In the genomic region with DNA sequence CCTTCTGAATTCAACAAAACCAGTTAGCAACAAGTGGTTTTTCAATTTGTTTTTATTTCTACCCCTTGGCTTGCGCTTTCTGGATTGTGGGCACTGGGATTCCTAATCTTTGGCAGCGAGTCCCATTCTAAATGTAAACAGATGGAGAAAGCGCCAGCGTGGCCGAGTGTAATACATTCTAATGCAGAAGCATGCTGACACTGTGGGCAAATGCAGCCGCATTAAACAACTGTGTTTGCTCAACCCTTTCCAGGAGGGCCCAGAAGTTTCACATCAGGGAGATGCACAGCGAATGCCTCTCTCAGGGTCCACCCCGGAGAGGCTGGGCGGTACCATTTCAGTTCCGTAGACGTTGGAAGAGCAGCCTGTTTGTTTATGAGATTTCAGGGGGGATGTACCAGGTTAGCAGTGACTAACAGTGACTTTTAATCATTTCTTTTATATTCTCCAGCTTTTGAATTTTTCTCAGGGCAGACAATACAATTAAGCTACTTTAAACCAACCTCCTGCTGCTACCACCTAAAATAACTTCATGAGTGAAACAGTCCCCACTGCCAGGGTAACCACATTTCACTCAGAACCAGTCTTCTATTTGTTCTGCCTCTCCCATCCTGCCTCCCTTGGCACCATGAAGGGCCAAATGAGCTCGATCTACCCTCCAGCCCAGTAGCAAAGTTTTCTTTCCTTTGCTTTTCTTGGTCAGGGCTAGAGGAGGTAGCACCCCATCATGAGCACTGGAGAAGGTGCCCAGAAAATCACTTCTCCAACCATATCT, we compare ENCODE assay signal across 10 cellular contexts.
DNase-seq lines count a peak whose midpoint lies in the region; ATAC-seq and TF ChIP-seq lines count a peak whose summit lies in the region.
"Had no signal": no experiment of that assay in that cellular context is flagged by ENCODE, and none has a peak within 500 bp of the region (broad histone marks: within the 10 kb centered on the region; RNA-seq: fewer than 3 reads in every experiment).

No MANE protein-coding gene starts in this region.

- H3K36me3 ChIP-seq in BJ (ENCODE audit: control insufficient read depth, insufficient read depth, low read length): no peaks in the 10 kb centered on the region
- H3K36me3 ChIP-seq in naive thymus-derived CD4-positive, alpha-beta T cell (ENCODE audit: control insufficient read depth in 2 of 3, insufficient read depth in 3 of 3, low read length in 3 of 3): no peaks in the 10 kb centered on the region

- no peaks in the 10 kb centered on the region for H3K27me3 Mint-ChIP-seq in naive thymus-derived CD4-positive, alpha-beta T cell

- POLR2A ChIA-PET in BJ (lab: Charles Lee): no interaction called here
- POLR2A ChIA-PET in naive thymus-derived CD4-positive, alpha-beta T cell (lab: Charles Lee): interaction anchor here (1.0 kb wide), 1 partner anchor 16 kb away, joined by 4 read pairs; no protein-coding TSS in a partner anchor

- no peak overlapping the region for H3K4me3 Mint-ChIP-seq in naive thymus-derived CD4-positive, alpha-beta T cell

- intact Hi-C loops in naive thymus-derived CD4-positive, alpha-beta T cell (cut with micrococcal nuclease): no loop called here

- no peak overlapping the region for H3K4me3 ChIP-seq in BJ (ENCODE audit: low read depth, low read length)
- no peak overlapping the region for H3K4me3 ChIP-seq in naive thymus-derived CD4-positive, alpha-beta T cell (ENCODE audit: low read length)

- no peak for TF ChIP-seq CTCF in BJ (IDR thresholded peaks at IDR 0.05; ENCODE audit: insufficient read depth, low read depth, low read length)

- H3K27ac ChIP-seq in naive thymus-derived CD4-positive, alpha-beta T cell (ENCODE audit: low read depth, low read length): no peak overlapping the region

- H3K27ac Mint-ChIP-seq in naive thymus-derived CD4-positive, alpha-beta T cell: peak overlapping the region in 5 of 9 donors; percentile 10 to 91 (median 64)

- CTCF ChIA-PET in BJ (lab: Yijun Ruan, JAX): no interaction called here
- CTCF ChIA-PET in naive thymus-derived CD4-positive, alpha-beta T cell (lab: Charles Lee): interaction anchor here (0.6 kb wide), 1 partner anchor 112 kb away, joined by 4 read pairs; no protein-coding TSS in a partner anchor

- H3K4me1 ChIP-seq in naive thymus-derived CD4-positive, alpha-beta T cell (ENCODE audit: control insufficient read depth in 2 of 2, insufficient read depth in 2 of 2, low read length in 2 of 2): peaks cover 21 to 88% of the 10 kb centered on the region in 2 donors

- DNase-seq in BJ (ENCODE audit: low read depth): peak; percentile 70
- DNase-seq in HT1080 (ENCODE audit: low read depth): peak; percentile 33
- peak; percentile 95 for DNase-seq in astrocyte of the hippocampus (ENCODE audit: low read depth, low spot score)
- DNase-seq in naive thymus-derived CD4-positive, alpha-beta T cell: no peak
- no peak for DNase-seq in SIG-M5 (lab: John Stamatoyannopoulos, UW)
- no peak for DNase-seq in cerebellum (ENCODE audit: low spot score)
- DNase-seq in NCI-H187 treated with DMSO at 0.1 percent for 48 hours (lab: John Stamatoyannopoulos, UW): no peak
- DNase-seq: KBM-7, retina had no signal

- peaks cover 32 to 82% (median 66%) of the 10 kb centered on the region in 7 donors for H3K4me1 Mint-ChIP-seq in naive thymus-derived CD4-positive, alpha-beta T cell

- peaks cover 0 to 5% (median 0%) of the 10 kb centered on the region in 5 donors for H3K36me3 Mint-ChIP-seq in naive thymus-derived CD4-positive, alpha-beta T cell

- no peak for ATAC-seq in naive thymus-derived CD4-positive, alpha-beta T cell
- ATAC-seq in HG02852 (IDR thresholded peaks at IDR 0.05; ENCODE audit: unreplicated experiment): no peak

- H3K27me3 ChIP-seq in BJ (ENCODE audit: control insufficient read depth, insufficient read depth, low read length): no peaks in the 10 kb centered on the region
- H3K27me3 ChIP-seq in naive thymus-derived CD4-positive, alpha-beta T cell (ENCODE audit: control insufficient read depth in 2 of 2, insufficient read depth in 2 of 2, low read length in 2 of 2): no peaks in the 10 kb centered on the region

- H3K9me3 ChIP-seq in naive thymus-derived CD4-positive, alpha-beta T cell (ENCODE audit: control insufficient read depth in 2 of 3, low read length in 3 of 3): no peaks in the 10 kb centered on the region

- peaks cover 0 to 2% (median 0%) of the 10 kb centered on the region in 11 donors for H3K9me3 Mint-ChIP-seq in naive thymus-derived CD4-positive, alpha-beta T cell

Comparison
In these comparisons a context has a peak if more than half of its experiments do, and no peak if none do; other contexts are left out.
1. DNase-seq: peak in BJ (single experiment), HT1080 (single experiment) and astrocyte of the hippocampus (single experiment); none in naive thymus-derived CD4-positive, alpha-beta T cell (0 of 9), SIG-M5 (single experiment), cerebellum (single experiment) and NCI-H187 treated with DMSO at 0.1 percent for 48 hours (single experiment).